Comparison of ENCODE assay signal across 11 cellular contexts in genomic region chr2:226136739-226137138, GRCh38.
DNase-seq lines count a peak whose midpoint lies in the region; ATAC-seq and TF ChIP-seq lines count a peak whose summit lies in the region.
"Had no signal": no experiment of that assay in that cellular context is flagged by ENCODE, and none has a peak within 500 bp of the region (broad histone marks: within the 10 kb centered on the region; RNA-seq: fewer than 3 reads in every experiment).

No MANE protein-coding gene starts in this region.

- no peaks in the 10 kb centered on the region for H3K36me3 ChIP-seq in suprapubic skin
- H3K36me3 ChIP-seq: WERI-Rb-1 had no signal

- peak overlapping the region; percentile 4 for H3K4me3 ChIP-seq in NB4 (ENCODE audit: low read depth, low read length)
- no peak overlapping the region for H3K4me3 ChIP-seq in suprapubic skin

- TF ChIP-seq POLR2A in NB4 (IDR thresholded peaks at IDR 0.05; ENCODE audit: extremely low read depth, insufficient read length) (no peak), suprapubic skin (IDR thresholded peaks at IDR 0.05) (no peak)

- H3K27ac Mint-ChIP-seq in CD14-positive monocyte, result peak overlapping the region; percentile 90 to 98 (median 96)

- DNase-seq in CD14-positive monocyte (ENCODE audit: low spot score) (peak; percentile 86), NB4 (ENCODE audit: low read depth) (peak; percentile 97), iris pigment epithelial cell (ENCODE audit: low read depth) (peak; percentile 21), suprapubic skin (ENCODE audit: low spot score in 2 of 2) (no peak), NCI-H2029 treated with DMSO at 0.1 percent for 48 hours (lab: John Stamatoyannopoulos, UW) (no peak), NCI-H1930 (lab: John Stamatoyannopoulos, UW) (no peak)
- DNase-seq in activated CD4-positive, CD25-positive, alpha-beta regulatory T cell treated with anti-CD3 and anti-CD28 coated beads, Interleukin-2, amount 50 U/mL, for 72 hours, result no peak
- DNase-seq: activated effector memory CD4-positive, alpha-beta T cell treated with anti-CD3 and anti-CD28 coated beads, Interleukin-2, amount 50 U/mL, for 16 hours; stimulated activated CD4-positive, alpha-beta T cell treated with anti-CD3 and anti-CD28 coated beads, Interleukin-15, amount 100 ng/mL, for 24 hours; WERI-Rb-1 had no signal

- no peaks in the 10 kb centered on the region for H3K27me3 ChIP-seq in suprapubic skin

- peak; percentile 64 for ATAC-seq in GM21528 (IDR thresholded peaks at IDR 0.05; ENCODE audit: low FRiP score, unreplicated experiment)

- TF ChIP-seq CTCF in CD14-positive monocyte (IDR thresholded peaks at IDR 0.05) (no peak), NB4 (IDR thresholded peaks at IDR 0.05; ENCODE audit: low read depth, low read length) (no peak), suprapubic skin (IDR thresholded peaks at IDR 0.05) (no peak)

- peaks cover 15% of the 10 kb centered on the region for H3K4me1 ChIP-seq in suprapubic skin

- H3K9me3 ChIP-seq in suprapubic skin, result no peaks in the 10 kb centered on the region

- H3K9me3 Mint-ChIP-seq in CD14-positive monocyte, result peaks cover 0 to 5% (median 0%) of the 10 kb centered on the region in 7 donors

- 75% methylated on average over 4 of the region's 4 CpGs for WGBS in suprapubic skin

- H3K4me1 Mint-ChIP-seq in CD14-positive monocyte, result peaks cover 65% of the 10 kb centered on the region

- H3K36me3 Mint-ChIP-seq in CD14-positive monocyte, result peaks cover 0 to 6% of the 10 kb centered on the region in 2 donors

- TF ChIP-seq EP300 in suprapubic skin (IDR thresholded peaks at IDR 0.05), result no peak

- intact Hi-C loops in CD14-positive monocyte (cut with micrococcal nuclease), result loop anchor here (5.0 to 10.0 kb wide), 4 partner anchors 102 to 288 kb away; no protein-coding TSS in a partner anchor

- peaks cover 0 to 2% (median 0%) of the 10 kb centered on the region in 3 donors for H3K27me3 Mint-ChIP-seq in CD14-positive monocyte (ENCODE audit: low read depth in 3 of 3)

- no peak overlapping the region for H3K27ac ChIP-seq in suprapubic skin
- H3K27ac ChIP-seq: WERI-Rb-1 had no signal

- H3K4me3 Mint-ChIP-seq in CD14-positive monocyte, result no peak overlapping the region

Comparison
In these comparisons a context has a peak if more than half of its experiments do, and no peak if none do; other contexts are left out.
1. DNase-seq: peak in CD14-positive monocyte (single experiment), NB4 (single experiment) and iris pigment epithelial cell (single experiment); none in suprapubic skin (0 of 2), activated CD4-positive, CD25-positive, alpha-beta regulatory T cell treated with anti-CD3 and anti-CD28 coated beads, Interleukin-2, amount 50 U/mL, for 72 hours (single experiment), NCI-H2029 treated with DMSO at 0.1 percent for 48 hours (single experiment) and NCI-H1930 (0 of 2).